13 cellular contexts compared by ENCODE assay signal in the genomic region with DNA sequence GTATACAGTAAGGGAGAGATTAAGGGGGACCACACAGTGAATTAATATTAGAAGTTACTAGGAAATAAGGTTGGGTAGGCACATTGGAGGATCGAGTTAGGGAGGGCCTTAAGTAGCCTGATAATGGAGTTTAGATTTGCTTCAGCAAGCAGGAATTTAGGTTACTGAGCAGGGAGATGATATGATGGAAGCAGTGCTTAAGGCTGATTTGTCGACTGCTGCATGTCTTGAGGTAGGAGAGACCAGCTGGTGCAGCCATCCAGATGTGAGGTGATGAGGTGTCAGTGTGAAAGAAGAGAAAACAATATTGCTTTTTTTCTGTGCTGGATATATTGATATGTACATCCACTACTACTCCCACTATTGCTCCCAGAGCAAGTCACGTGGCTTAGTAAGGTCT. TPM values are rescaled to one million over a fixed set of nuclear protein-coding genes. Genes with fewer than 3 reads are reported as not detected.
"Had no signal": no experiment of that assay in that cellular context is flagged by ENCODE, and none has a peak within 500 bp of the region (broad histone marks: within the 10 kb centered on the region; RNA-seq: fewer than 3 reads in every experiment).

No MANE protein-coding gene starts in this region.

- H3K27me3 ChIP-seq: body of pancreas, transverse colon had no signal

- ATAC-seq: body of pancreas, left colon had no signal

- H3K4me1 ChIP-seq: body of pancreas, transverse colon had no signal

- H3K4me3 ChIP-seq: body of pancreas, coronary artery, lung, transverse colon had no signal

- H3K27ac ChIP-seq: body of pancreas, coronary artery, transverse colon had no signal

- H3K36me3 ChIP-seq: transverse colon had no signal

- DNase-seq: activated CD4-positive, alpha-beta T cell treated with anti-CD3 and anti-CD28 coated beads, Interleukin-2, amount 50 U/mL, for 1 hour; activated CD8-positive, alpha-beta memory T cell treated with anti-CD3 and anti-CD28 coated beads for 24 hours; activated gamma-delta T cell treated with Interleukin-2 at 50 U/mL for 16 hours; body of pancreas; left colon; naive B cell; stimulated activated CD4-positive, alpha-beta T cell treated with anti-CD3 and anti-CD28 coated beads, Interleukin-4, amount 100 ng/mL, for 24 hours; stimulated activated naive CD4-positive, alpha-beta T cell; transverse colon had no signal

- H3K9me3 ChIP-seq: body of pancreas, transverse colon had no signal

RNA-seq across cellular contexts. Expression of a gene that starts 55.2 kb away (rescaled TPM):
- total RNA-seq: body of pancreas, left colon, skeletal muscle tissue, subcutaneous adipose tissue, transverse colon had no signal
